ENCODE assay signal across 23 cellular contexts in genomic region chr3:109195812-109196211, GRCh38. TPM values are rescaled to one million over a fixed set of nuclear protein-coding genes. Genes with fewer than 3 reads are reported as not detected.
DNase-seq lines count a peak whose midpoint lies in the region; ATAC-seq, FAIRE-seq and TF ChIP-seq lines count a peak whose summit lies in the region.
"Had no signal": no experiment of that assay in that cellular context is flagged by ENCODE, and none has a peak within 500 bp of the region (broad histone marks: within the 10 kb centered on the region; RNA-seq: fewer than 3 reads in every experiment).

No MANE protein-coding gene starts in this region.

- no peak for ATAC-seq in HG03432 (IDR thresholded peaks at IDR 0.05; ENCODE audit: unreplicated experiment)
- ATAC-seq: left ventricle myocardium superior, pancreas had no signal

- no peaks in the 10 kb centered on the region for H3K9me3 ChIP-seq in transverse colon
- H3K9me3 ChIP-seq: pancreas, sigmoid colon, vagina had no signal

- intact Hi-C loops in transverse colon (cut with DNase I; ENCODE audit: low total_unique reads) = no loop called here

- no peak overlapping the region for H3K4me3 ChIP-seq in bronchial epithelial cell (ENCODE audit: low read depth, low read length)
- no peak overlapping the region for H3K4me3 ChIP-seq in transverse colon
- H3K4me3 ChIP-seq: pancreas, sigmoid colon, SK-N-MC, vagina had no signal

- no peak for TF ChIP-seq POLR2A in transverse colon (IDR thresholded peaks at IDR 0.05)

- no peaks in the 10 kb centered on the region for H3K4me1 ChIP-seq in transverse colon
- H3K4me1 ChIP-seq: pancreas, sigmoid colon, vagina had no signal

- TF ChIP-seq CTCF in bronchial epithelial cell (IDR thresholded peaks at IDR 0.05; ENCODE audit: insufficient read depth, low read length, severe bottlenecking) = no peak
- no peak for TF ChIP-seq CTCF in transverse colon (IDR thresholded peaks at IDR 0.05)

- H3K36me3 ChIP-seq in bronchial epithelial cell (ENCODE audit: control insufficient read depth, insufficient read depth, low read length) (no peaks in the 10 kb centered on the region), transverse colon (no peaks in the 10 kb centered on the region)
- H3K36me3 ChIP-seq: pancreas, sigmoid colon, vagina had no signal

- FAIRE-seq in bronchial epithelial cell (lab: Jason Lieb, UNC) = no peak
- FAIRE-seq: frontal cortex, pancreas had no signal

- H3K27me3 ChIP-seq in bronchial epithelial cell (ENCODE audit: control insufficient read depth, insufficient read depth, low read length) = no peaks in the 10 kb centered on the region
- no peaks in the 10 kb centered on the region for H3K27me3 ChIP-seq in transverse colon
- H3K27me3 ChIP-seq: pancreas, sigmoid colon, vagina had no signal

- H3K27ac ChIP-seq in transverse colon = no peak overlapping the region
- H3K27ac ChIP-seq: pancreas, sigmoid colon, SK-N-MC, vagina had no signal

- in situ Hi-C loops in Caki2 (cut with HindIII; ENCODE audit: low pct_unique_long_range_greater_than_20kb, low sequenced_read_pairs) = no loop called here
- in situ Hi-C loops in transverse colon (cut with MboI; ENCODE audit: low pct_ligation_motif_present in 1 of 4, low pct_unique_long_range_greater_than_20kb in 1 of 4, low sequenced_read_pairs in 3 of 4) = no loop called here

- 38 to 52% methylated on average over 1 of the region's 1 CpG for WGBS in transverse colon (ENCODE audit: low coverage in 1 of 2), 2 donors

- DNase-seq in Caki2 (ENCODE audit: low read depth) (peak; percentile 21), NCI-H226 (peak; percentile 57), bronchial epithelial cell (ENCODE audit: low read depth) (peak; percentile 20), kidney tubule cell (ENCODE audit: low spot score) (peak; percentile 86), transverse colon (no peak), dermis blood vessel endothelial cell (no peak), NCI-H2196 treated with DMSO at 0.1 percent for 48 hours (lab: John Stamatoyannopoulos, UW; ENCODE audit: unreplicated experiment) (no peak)
- DNase-seq: activated CD4-positive, alpha-beta T cell treated with anti-CD3 and anti-CD28 coated beads, Interleukin-2, amount 50 U/mL, for 1 hour; activated naive CD4-positive, alpha-beta T cell treated with anti-CD3 and anti-CD28 coated beads, Interleukin-2, amount 10 ng/mL, durations not matched to agents 7 days and 5 days; central memory CD4-positive, alpha-beta T cell; effector memory CD4-positive, alpha-beta T cell; left ventricle myocardium superior; NCI-H1092; NCI-H2107; NCI-H69; OCI-M1; pancreas; sigmoid colon; stimulated activated CD4-positive, alpha-beta T cell treated with anti-CD3 and anti-CD28 coated beads, Interleukin-2, amount 100 ng/mL, for 48 hours had no signal

- no peak for TF ChIP-seq EP300 in transverse colon (IDR thresholded peaks at IDR 0.05; ENCODE audit: low read depth)

RNA-seq across cellular contexts. Expression of gene C3orf85, which starts 59.3 kb away (rescaled TPM):
- not detected in 2 replicates for total RNA-seq in Caki2 (2014; rRNA removed; shearing (Covaris generic); ENCODE audit: low replicate concordance)
- total RNA-seq in bronchial epithelial cell = not detected in 2 replicates
- total RNA-seq in transverse colon = 10 to 100 TPM in 2 of 4 donors, 1 to 10 TPM in 1, not detected in 1; 1.5 to 29.5 (median 14.8) TPM
- total RNA-seq in dermis blood vessel endothelial cell = not detected in 2 replicates
- total RNA-seq: frontal cortex, left ventricle myocardium superior, pancreas, sigmoid colon, vagina had no signal

Comparison
In these comparisons a context has a peak if more than half of its experiments do, and no peak if none do; other contexts are left out.
1. DNase-seq: peak in Caki2 (single experiment), NCI-H226 (single experiment), bronchial epithelial cell (single experiment) and kidney tubule cell (single experiment); none in transverse colon (single experiment), dermis blood vessel endothelial cell (single experiment) and NCI-H2196 treated with DMSO at 0.1 percent for 48 hours (single experiment).